Comparison of ENCODE assay signal across 9 cellular contexts in the genomic region with DNA sequence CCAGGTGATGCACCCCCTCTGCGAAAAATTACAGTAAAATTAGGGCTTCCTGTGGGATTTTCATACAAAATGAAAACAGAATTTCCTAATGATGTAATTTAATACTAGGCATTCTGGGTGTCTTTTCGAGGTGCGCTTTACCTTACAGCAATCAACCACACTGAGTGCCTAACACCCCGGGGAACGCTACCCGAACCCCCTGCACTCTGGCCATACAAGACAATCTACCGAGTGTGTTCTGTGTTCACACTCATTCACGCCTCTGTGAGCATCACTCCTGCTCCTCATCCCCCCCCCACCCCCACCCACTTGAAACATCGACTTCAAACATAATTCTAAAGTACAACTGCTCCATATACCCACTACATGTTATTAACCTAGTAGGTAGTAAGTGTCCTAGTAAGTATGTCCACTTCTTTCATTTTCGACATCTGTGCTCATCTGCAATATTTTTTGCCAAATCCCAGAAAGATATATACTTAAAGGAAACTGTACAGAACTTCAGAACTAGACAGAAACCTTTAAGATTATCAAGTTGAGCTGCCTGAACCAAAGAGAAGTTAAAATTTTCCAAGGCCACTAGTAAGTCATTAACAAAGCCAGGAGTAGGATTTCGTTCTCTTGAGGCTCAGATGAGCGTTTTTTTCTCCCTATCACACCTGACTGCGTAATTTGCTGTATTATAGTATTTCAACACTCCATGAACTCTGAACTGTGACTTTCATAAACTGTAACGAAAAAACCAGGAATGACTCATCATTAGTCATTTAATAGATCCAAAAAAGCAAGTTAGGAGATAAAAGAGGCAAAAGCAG.
DNase-seq lines count a peak whose midpoint lies in the region; ATAC-seq and TF ChIP-seq lines count a peak whose summit lies in the region.
"Had no signal": no experiment of that assay in that cellular context is flagged by ENCODE, and none has a peak within 500 bp of the region (broad histone marks: within the 10 kb centered on the region; RNA-seq: fewer than 3 reads in every experiment).

No MANE protein-coding gene starts in this region.

- ATAC-seq in GM23338 (no peak; the same call in 1 of the 3 replicates), Panc1 (no peak)
- ATAC-seq in stimulated activated naive CD8-positive, alpha-beta T cell treated with anti-CD3 and anti-CD28 coated beads, Interleukin-15, Interleukin-2, amounts not matched to agents 100 U/mL and 50 U/mL, for 24 hours, result no peak
- ATAC-seq in activated T-cell treated with anti-CD3 and anti-CD28 coated beads, Interleukin-2, amount 50 U/mL, for 72 hours (replicated peaks in 1 of 2), result no peak

- H4K20me1 ChIP-seq in GM23338 (replicated peaks; ENCODE audit: insufficient read depth), result no peaks in the 10 kb centered on the region
- no peaks in the 10 kb centered on the region for H4K20me1 ChIP-seq in fibroblast of lung (ENCODE audit: control insufficient read depth, extremely low read depth, insufficient read depth, low read length)

- 0 out of 2 replicates have a peak overlapping the region, but pooled peaks have one; percentile 42 for H3K27ac Mint-ChIP-seq in GM23338
- H3K27ac Mint-ChIP-seq in activated T-cell treated with anti-CD3 and anti-CD28 coated beads, Interleukin-2, amount 50 U/mL, for 72 hours, result no peak overlapping the region

- no peaks in the 10 kb centered on the region for H3K9me2 ChIP-seq in GM23338 (ENCODE audit: insufficient read depth)

- H3K27me3 ChIP-seq in GM23338 (ENCODE audit: insufficient read depth), result no peaks in the 10 kb centered on the region
- H3K27me3 ChIP-seq in Panc1 (ENCODE audit: control insufficient read depth, insufficient read depth, low read length), result no peaks in the 10 kb centered on the region
- no peaks in the 10 kb centered on the region for H3K27me3 ChIP-seq in fibroblast of lung (ENCODE audit: control insufficient read depth, insufficient read depth, low read length)

- peaks cover 14% of the 10 kb centered on the region for H3K36me3 Mint-ChIP-seq in GM23338 (ENCODE audit: low read depth)
- H3K36me3 Mint-ChIP-seq in activated T-cell treated with anti-CD3 and anti-CD28 coated beads, Interleukin-2, amount 50 U/mL, for 72 hours (ENCODE audit: insufficient read depth in 2 of 2), result no peaks in the 10 kb centered on the region

- H3K4me1 ChIP-seq in GM23338 (ENCODE audit: insufficient read depth) (peaks cover 12% of the 10 kb centered on the region), Panc1 (ENCODE audit: control insufficient read depth, insufficient read depth, low read length) (peaks cover 16% of the 10 kb centered on the region), fibroblast of lung (ENCODE audit: control insufficient read depth, extremely low read depth, insufficient read depth, low read length) (peaks cover 14% of the 10 kb centered on the region)

- H2AFZ ChIP-seq in GM23338 (no peak overlapping the region), fibroblast of lung (ENCODE audit: low read length) (no peak overlapping the region)

- TF ChIP-seq CTCF in GM23338 (conservative IDR thresholded peaks at IDR 0.05; ENCODE audit: low read depth in 2 of 2), result no peak
- no peak for TF ChIP-seq CTCF in Panc1 (IDR thresholded peaks at IDR 0.05)
- no peak for TF ChIP-seq CTCF in fibroblast of lung (conservative IDR thresholded peaks at IDR 0.05 in 1 of 2, IDR thresholded peaks at IDR 0.05 in 1 of 2; ENCODE audit: low read depth in 1 of 2, low read length in 2 of 2)

- no peak overlapping the region for H3K4me2 ChIP-seq in GM23338
- H3K4me2 ChIP-seq in fibroblast of lung (ENCODE audit: extremely low read depth, insufficient read depth, low read length), result peak overlapping the region; percentile 26

- H3K4me1 Mint-ChIP-seq in GM23338, result peaks cover 41% of the 10 kb centered on the region
- no peaks in the 10 kb centered on the region for H3K4me1 Mint-ChIP-seq in activated T-cell treated with anti-CD3 and anti-CD28 coated beads, Interleukin-2, amount 50 U/mL, for 72 hours (ENCODE audit: low read depth)

- H3K27ac ChIP-seq in GM23338 (ENCODE audit: low read depth) (no peak overlapping the region), Panc1 (ENCODE audit: low read length) (peak overlapping the region; percentile 57), fibroblast of lung (ENCODE audit: insufficient read depth, low read length) (peak overlapping the region; percentile 64)

- in situ Hi-C loops in Panc1 (cut with HindIII; ENCODE audit: low pct_unique_long_range_greater_than_20kb, low sequenced_read_pairs), result no loop called here

- BruUV-seq in Panc1 (replicated peaks; lab: Mats Ljungman, UMichigan), result TSS peak; percentile 29

- H3K9me3 ChIP-seq in Panc1 (ENCODE audit: control insufficient read depth, insufficient read depth, low read depth, low read length) (no peaks in the 10 kb centered on the region), fibroblast of lung (ENCODE audit: control insufficient read depth, insufficient read depth, low read depth, low read length) (no peaks in the 10 kb centered on the region)

- H3F3A ChIP-seq in GM23338 (replicated peaks; ENCODE audit: low read depth), result no peaks in the 10 kb centered on the region

- H3K79me2 ChIP-seq in GM23338 (replicated peaks; ENCODE audit: insufficient read depth) (peaks cover 8% of the 10 kb centered on the region), fibroblast of lung (ENCODE audit: control insufficient read depth, insufficient read depth, low read length) (peaks cover 18% of the 10 kb centered on the region)

- no peak overlapping the region for H3K4me3 Mint-ChIP-seq in GM23338
- no peak overlapping the region for H3K4me3 Mint-ChIP-seq in activated T-cell treated with anti-CD3 and anti-CD28 coated beads, Interleukin-2, amount 50 U/mL, for 72 hours
- H3K4me3 Mint-ChIP-seq: brain had no signal

- no peaks in the 10 kb centered on the region for H3K36me3 ChIP-seq in GM23338 (ENCODE audit: insufficient read depth)
- H3K36me3 ChIP-seq in Panc1 (ENCODE audit: control insufficient read depth, insufficient read depth, low read length), result peaks cover 13% of the 10 kb centered on the region
- peaks cover 2% of the 10 kb centered on the region for H3K36me3 ChIP-seq in fibroblast of lung (ENCODE audit: control insufficient read depth, insufficient read depth, low read length)

- no peaks in the 10 kb centered on the region; the same call in 2 of the 3 replicates for H3K9me3 Mint-ChIP-seq in GM23338
- H3K9me3 Mint-ChIP-seq in activated T-cell treated with anti-CD3 and anti-CD28 coated beads, Interleukin-2, amount 50 U/mL, for 72 hours, result peaks cover 0 to 2% of the 10 kb centered on the region in 2 donors
- H3K9me3 Mint-ChIP-seq: brain had no signal

- peaks cover 9% of the 10 kb centered on the region for H3K27me3 Mint-ChIP-seq in GM23338 (ENCODE audit: insufficient read depth, low read depth, poor library complexity)
- H3K27me3 Mint-ChIP-seq in activated T-cell treated with anti-CD3 and anti-CD28 coated beads, Interleukin-2, amount 50 U/mL, for 72 hours (ENCODE audit: low read depth), result no peaks in the 10 kb centered on the region
- H3K27me3 Mint-ChIP-seq: brain had no signal

- no peak overlapping the region for H3K9ac ChIP-seq in fibroblast of lung (ENCODE audit: insufficient read depth, low read length)

- H3K4me3 ChIP-seq in GM23338, result no peak overlapping the region
- H3K4me3 ChIP-seq in Panc1 (ENCODE audit: low read depth in 2 of 2, low read length in 2 of 2), result no peak overlapping the region
- no peak overlapping the region for H3K4me3 ChIP-seq in fibroblast of lung (replicated peaks in 1 of 4; ENCODE audit: control extremely low read depth in 1 of 4, insufficient read depth in 1 of 4, low read depth in 3 of 4, low read length in 4 of 4)
- no peak overlapping the region for H3K4me3 ChIP-seq in skeletal muscle cell (ENCODE audit: low read depth, low read length)

- CTCF ChIA-PET in Panc1 (lab: Charles Lee), result no interaction called here

- POLR2A ChIA-PET in Panc1 (lab: Charles Lee), result no interaction called here

- DNase-seq in GM23338 (ENCODE audit: low spot score) (no peak), Panc1 (ENCODE audit: low read depth, low spot score) (no peak), fibroblast of lung (ENCODE audit: low read depth in 2 of 2) (peak; percentile 72 to 90), skeletal muscle cell (ENCODE audit: low read depth) (peak; percentile 52)
- DNase-seq in activated CD4-positive, alpha-beta T cell treated with anti-CD3 and anti-CD28 coated beads for 1 hour, result no peak
- DNase-seq in stimulated activated naive CD8-positive, alpha-beta T cell treated with anti-CD3 and anti-CD28 coated beads, Interleukin-15, Interleukin-2, amounts not matched to agents 100 U/mL and 50 U/mL, for 24 hours, result no peak
- DNase-seq in activated T-cell treated with anti-CD3 and anti-CD28 coated beads, Interleukin-2, amount 50 U/mL, for 72 hours, result no peak
- DNase-seq: NCI-H1092 treated with DMSO at 0.1 percent for 48 hours had no signal

- intact Hi-C loops in Panc1 (cut with micrococcal nuclease; ENCODE audit: unreplicated experiment), result no loop called here

TF ChIP-seq in GM23338, 12 proteins besides CTCF, POLR2A, EP300 and RAD21 (continues in another document):
- TF ChIP-seq EZH2 (IDR thresholded peaks at IDR 0.05; ENCODE audit: low read depth, unreplicated experiment) (no peak), ZNF114 (CRISPR knock-in tag; IDR thresholded peaks at IDR 0.05) (no peak), NANOG (IDR thresholded peaks at IDR 0.05; ENCODE audit: borderline replicate concordance) (no peak), STAT1 (IDR thresholded peaks at IDR 0.05; ENCODE audit: unreplicated experiment) (no peak)
- TF ChIP-seq, protein P1, sequence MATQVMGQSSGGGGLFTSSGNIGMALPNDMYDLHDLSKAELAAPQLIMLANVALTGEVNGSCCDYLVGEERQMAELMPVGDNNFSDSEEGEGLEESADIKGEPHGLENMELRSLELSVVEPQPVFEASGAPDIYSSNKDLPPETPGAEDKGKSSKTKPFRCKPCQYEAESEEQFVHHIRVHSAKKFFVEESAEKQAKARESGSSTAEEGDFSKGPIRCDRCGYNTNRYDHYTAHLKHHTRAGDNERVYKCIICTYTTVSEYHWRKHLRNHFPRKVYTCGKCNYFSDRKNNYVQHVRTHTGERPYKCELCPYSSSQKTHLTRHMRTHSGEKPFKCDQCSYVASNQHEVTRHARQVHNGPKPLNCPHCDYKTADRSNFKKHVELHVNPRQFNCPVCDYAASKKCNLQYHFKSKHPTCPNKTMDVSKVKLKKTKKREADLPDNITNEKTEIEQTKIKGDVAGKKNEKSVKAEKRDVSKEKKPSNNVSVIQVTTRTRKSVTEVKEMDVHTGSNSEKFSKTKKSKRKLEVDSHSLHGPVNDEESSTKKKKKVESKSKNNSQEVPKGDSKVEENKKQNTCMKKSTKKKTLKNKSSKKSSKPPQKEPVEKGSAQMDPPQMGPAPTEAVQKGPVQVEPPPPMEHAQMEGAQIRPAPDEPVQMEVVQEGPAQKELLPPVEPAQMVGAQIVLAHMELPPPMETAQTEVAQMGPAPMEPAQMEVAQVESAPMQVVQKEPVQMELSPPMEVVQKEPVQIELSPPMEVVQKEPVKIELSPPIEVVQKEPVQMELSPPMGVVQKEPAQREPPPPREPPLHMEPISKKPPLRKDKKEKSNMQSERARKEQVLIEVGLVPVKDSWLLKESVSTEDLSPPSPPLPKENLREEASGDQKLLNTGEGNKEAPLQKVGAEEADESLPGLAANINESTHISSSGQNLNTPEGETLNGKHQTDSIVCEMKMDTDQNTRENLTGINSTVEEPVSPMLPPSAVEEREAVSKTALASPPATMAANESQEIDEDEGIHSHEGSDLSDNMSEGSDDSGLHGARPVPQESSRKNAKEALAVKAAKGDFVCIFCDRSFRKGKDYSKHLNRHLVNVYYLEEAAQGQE (IDR thresholded peaks at IDR 0.05; ENCODE audit: unreplicated experiment), result no peak

Comparison
In these comparisons a context has a peak if more than half of its experiments do, and no peak if none do; other contexts are left out.
1. DNase-seq: peak in fibroblast of lung (2 of 2) and skeletal muscle cell (single experiment); none in GM23338 (single experiment), Panc1 (single experiment), activated CD4-positive, alpha-beta T cell treated with anti-CD3 and anti-CD28 coated beads for 1 hour (single experiment), stimulated activated naive CD8-positive, alpha-beta T cell treated with anti-CD3 and anti-CD28 coated beads, Interleukin-15, Interleukin-2, amounts not matched to agents 100 U/mL and 50 U/mL, for 24 hours (single experiment) and activated T-cell treated with anti-CD3 and anti-CD28 coated beads, Interleukin-2, amount 50 U/mL, for 72 hours (0 of 2).